ENCODE assay signal across 16 cellular contexts in genomic region chr10:48332871-48333216, GRCh38. TPM values are rescaled to one million over a fixed set of nuclear protein-coding genes. Genes with fewer than 3 reads are reported as not detected.
A peak's percentile ranks its signal among the peaks of the same experiment; 100 is the strongest.
DNase-seq lines count a peak whose midpoint lies in the region; ATAC-seq and TF ChIP-seq lines count a peak whose summit lies in the region.
"Had no signal": no experiment of that assay in that cellular context is flagged by ENCODE, and none has a peak within 500 bp of the region (broad histone marks: within the 10 kb centered on the region; RNA-seq: fewer than 3 reads in every experiment).

No MANE protein-coding gene starts in this region.

- ATAC-seq in natural killer cell treated with Interleukin-12 subunit alpha and Interleukin-12 subunit beta and Interleukin-15 and Interleukin-18, amount 100 ng/mL, for 72 hours: no peak
- no peak for ATAC-seq in natural killer cell
- ATAC-seq in HG02852 (IDR thresholded peaks at IDR 0.05; ENCODE audit: unreplicated experiment): no peak
- no peak for ATAC-seq in PC-3
- ATAC-seq: Panc1 had no signal

- no peaks in the 10 kb centered on the region for H3F3A ChIP-seq in PC-3 (ENCODE audit: low read length, unreplicated experiment)

- POLR2A ChIA-PET in PC-3 (lab: Charles Lee; ENCODE audit: unreplicated experiment): no interaction called here

- peaks cover 3% of the 10 kb centered on the region for H3K9me3 Mint-ChIP-seq in natural killer cell treated with Interleukin-12 subunit alpha and Interleukin-12 subunit beta and Interleukin-15 and Interleukin-18, amount 100 ng/mL, for 72 hours
- H3K9me3 Mint-ChIP-seq in natural killer cell: peaks cover 0 to 6% of the 10 kb centered on the region in 2 donors

- H3K27ac ChIP-seq in esophagus squamous epithelium: peak overlapping the region; percentile 33 to 83 (median 66)
- no peak overlapping the region for H3K27ac ChIP-seq in PC-3 (ENCODE audit: low read length)
- H3K27ac ChIP-seq: GM23248 had no signal

- H3K9me3 ChIP-seq in esophagus squamous epithelium (no peaks in the 10 kb centered on the region), PC-3 (ENCODE audit: low read length) (no peaks in the 10 kb centered on the region)
- H3K9me3 ChIP-seq: SK-N-SH had no signal

- no peaks in the 10 kb centered on the region for H3K27me3 ChIP-seq in esophagus squamous epithelium
- H3K27me3 ChIP-seq in PC-3 (ENCODE audit: low read length): no peaks in the 10 kb centered on the region

- intact Hi-C loops in natural killer cell (cut with micrococcal nuclease): no loop called here
- intact Hi-C loops in esophagus squamous epithelium (cut with DNase I): no loop called here
- intact Hi-C loops in PC-3 (cut with micrococcal nuclease): no loop called here

- no peaks in the 10 kb centered on the region for H3K9me2 ChIP-seq in PC-3 (replicated peaks; ENCODE audit: low read length)
- H3K9me2 ChIP-seq: SK-N-SH had no signal

- H3K27ac Mint-ChIP-seq in natural killer cell treated with Interleukin-12 subunit alpha and Interleukin-12 subunit beta and Interleukin-15 and Interleukin-18, amount 100 ng/mL, for 72 hours: peak overlapping the region; percentile 22 to 59
- no peak overlapping the region for H3K27ac Mint-ChIP-seq in natural killer cell
- H3K27ac Mint-ChIP-seq: T-helper 1 cell treated with Interleukin-12 subunit alpha and Interleukin-12 subunit beta and Interleukin-4 antibody, amounts not matched to agents 30 μg/mL and 1 μg/mL, for 36 hours had no signal

- no peaks in the 10 kb centered on the region for H3K27me3 Mint-ChIP-seq in natural killer cell treated with Interleukin-12 subunit alpha and Interleukin-12 subunit beta and Interleukin-15 and Interleukin-18, amount 100 ng/mL, for 72 hours
- H3K27me3 Mint-ChIP-seq in natural killer cell (ENCODE audit: low read depth in 2 of 2): no peaks in the 10 kb centered on the region
- H3K27me3 Mint-ChIP-seq: CD8-positive, alpha-beta memory T cell had no signal

- no peak overlapping the region for H3K4me2 ChIP-seq in PC-3 (ENCODE audit: low read length)
- H3K4me2 ChIP-seq: SK-N-SH had no signal

- H3K36me3 Mint-ChIP-seq in natural killer cell treated with Interleukin-12 subunit alpha and Interleukin-12 subunit beta and Interleukin-15 and Interleukin-18, amount 100 ng/mL, for 72 hours: peaks cover 24% of the 10 kb centered on the region
- H3K36me3 Mint-ChIP-seq in natural killer cell: no peaks in the 10 kb centered on the region

- H3K4me3 ChIP-seq in esophagus squamous epithelium (no peak overlapping the region), PC-3 (ENCODE audit: low read length) (no peak overlapping the region)
- H3K4me3 ChIP-seq: GM23248 had no signal

- no peaks in the 10 kb centered on the region for H4K20me1 ChIP-seq in PC-3 (ENCODE audit: low read length)

- 92 to 100% methylated on average over 1 of the region's 1 CpG for WGBS in esophagus squamous epithelium, 2 donors

- no peak for TF ChIP-seq POLR2A in esophagus squamous epithelium (IDR thresholded peaks at IDR 0.05)

- DNase-seq in natural killer cell treated with Interleukin-12 subunit alpha and Interleukin-12 subunit beta and Interleukin-15 and Interleukin-18, amount 100 ng/mL, for 72 hours (ENCODE audit: low spot score): no peak
- DNase-seq in natural killer cell (no peak), NCI-H2227 (lab: John Stamatoyannopoulos, UW; ENCODE audit: unreplicated experiment) (peak; percentile 74), esophagus squamous epithelium (lab: John Stamatoyannopoulos, UW) (no peak), D341Med (ENCODE audit: low spot score) (no peak), PC-3 (no peak)
- DNase-seq: CD8-positive, alpha-beta memory T cell; GDM1; GM23248; NCI-H146; NCI-H524 treated with DMSO at 0.1 percent for 48 hours; SK-N-SH had no signal

- no peak for TF ChIP-seq CTCF in natural killer cell (IDR thresholded peaks at IDR 0.05)
- no peak for TF ChIP-seq CTCF in esophagus squamous epithelium (IDR thresholded peaks at IDR 0.05)
- TF ChIP-seq CTCF in PC-3 (conservative IDR thresholded peaks at IDR 0.05; ENCODE audit: low read depth, low read length): no peak

- peak overlapping the region; percentile 54 for H3K4me3 Mint-ChIP-seq in natural killer cell treated with Interleukin-12 subunit alpha and Interleukin-12 subunit beta and Interleukin-15 and Interleukin-18, amount 100 ng/mL, for 72 hours
- H3K4me3 Mint-ChIP-seq in natural killer cell: no peak overlapping the region
- H3K4me3 Mint-ChIP-seq: CD8-positive, alpha-beta memory T cell; T-helper 1 cell treated with Interleukin-12 subunit alpha and Interleukin-12 subunit beta and Interleukin-4 antibody, amounts not matched to agents 30 μg/mL and 1 μg/mL, for 36 hours had no signal

- H3K36me3 ChIP-seq in esophagus squamous epithelium (peaks cover 0 to 7% (median 0%) of the 10 kb centered on the region in 3 donors), PC-3 (ENCODE audit: low read depth, low read length) (no peaks in the 10 kb centered on the region)

- no peak overlapping the region for H3K9ac ChIP-seq in PC-3 (ENCODE audit: low read length)
- H3K9ac ChIP-seq: GM23248, SK-N-SH had no signal

- H3K4me1 ChIP-seq in esophagus squamous epithelium (peaks cover 0 to 46% (median 12%) of the 10 kb centered on the region in 3 donors), PC-3 (ENCODE audit: insufficient read depth, low read length) (peaks cover 6% of the 10 kb centered on the region)

- no peak overlapping the region for H2AFZ ChIP-seq in PC-3 (ENCODE audit: low read length)
- H2AFZ ChIP-seq: GM23248 had no signal

- H3K4me1 Mint-ChIP-seq in natural killer cell treated with Interleukin-12 subunit alpha and Interleukin-12 subunit beta and Interleukin-15 and Interleukin-18, amount 100 ng/mL, for 72 hours (ENCODE audit: low read depth in 2 of 2): peaks cover 31 to 41% of the 10 kb centered on the region in 2 donors
- peaks cover 39 to 45% of the 10 kb centered on the region in 2 donors for H3K4me1 Mint-ChIP-seq in natural killer cell

- 0 out of 2 replicates have a peak, but pooled peaks cover 11% of the 10 kb centered on the region for H3K79me2 ChIP-seq in PC-3 (ENCODE audit: low read length)

- CTCF ChIA-PET in PC-3 (lab: Charles Lee): no interaction called here

- BruUV-seq in PC-3 (replicated peaks; lab: Mats Ljungman, UMichigan): no TSS peak

RNA-seq across cellular contexts. Expression of gene MAPK8, which starts 26.4 kb away (rescaled TPM):
- total RNA-seq in natural killer cell treated with Interleukin-12 subunit alpha and Interleukin-12 subunit beta and Interleukin-15 and Interleukin-18, amount 100 ng/mL, for 72 hours: 10 to 100 TPM; 43.1 to 79.9 TPM
- total RNA-seq in natural killer cell: 10 to 100 TPM; 37.3 to 44.5 (median 40.8) TPM
- 10 to 100 TPM; 27.4 to 43.5 (median 36.5) TPM for total RNA-seq in esophagus squamous epithelium
- 21.5 and 26.6 TPM in 2 replicates for total RNA-seq in PC-3 (2014; rRNA removed)

RNA-seq across cellular contexts. Expression of gene FRMPD2, which starts 58.3 kb away (rescaled TPM):
- total RNA-seq in natural killer cell treated with Interleukin-12 subunit alpha and Interleukin-12 subunit beta and Interleukin-15 and Interleukin-18, amount 100 ng/mL, for 72 hours: not detected
- total RNA-seq in natural killer cell (under 1 TPM in 1 of 3 donors, not detected in 2; 0.20 TPM), esophagus squamous epithelium (not detected), PC-3 (2014; rRNA removed) (0.11 and 0.35 TPM in 2 replicates)
- total RNA-seq: CD8-positive, alpha-beta memory T cell; GM23248; Right ventricle myocardium inferior had no signal

Comparison
In these comparisons a context has a peak if more than half of its experiments do, and no peak if none do; other contexts are left out.
1. H3K27ac Mint-ChIP-seq: peak in natural killer cell treated with Interleukin-12 subunit alpha and Interleukin-12 subunit beta and Interleukin-15 and Interleukin-18, amount 100 ng/mL, for 72 hours (2 of 2); none in natural killer cell (0 of 2).